Comparison of ENCODE assay signal across 22 cellular contexts in the genomic region with DNA sequence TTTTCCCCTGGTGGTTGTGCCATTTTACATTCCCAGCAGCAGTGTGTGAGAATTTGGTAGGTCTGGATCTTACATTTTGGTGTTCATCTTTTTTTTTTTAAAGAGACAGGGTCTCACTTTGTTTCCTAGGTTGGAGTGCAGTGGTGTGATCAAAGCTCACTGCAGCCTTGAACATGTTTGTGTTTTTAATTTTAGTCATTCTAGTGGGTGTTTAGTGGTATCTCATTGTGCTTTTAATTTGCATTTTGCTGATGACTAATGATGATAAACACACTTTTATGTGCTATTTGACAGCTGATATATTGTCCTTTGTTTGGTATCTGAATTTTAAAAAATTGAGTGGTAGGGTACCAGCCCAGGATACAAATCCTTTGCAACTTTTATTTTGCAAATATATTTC. TPM values are rescaled to one million over a fixed set of nuclear protein-coding genes. Genes with fewer than 3 reads are reported as not detected.
DNase-seq lines count a peak whose midpoint lies in the region; ATAC-seq and TF ChIP-seq lines count a peak whose summit lies in the region.
"Had no signal": no experiment of that assay in that cellular context is flagged by ENCODE, and none has a peak within 500 bp of the region (broad histone marks: within the 10 kb centered on the region; RNA-seq: fewer than 3 reads in every experiment).

No MANE protein-coding gene starts in this region.

- no peak for DNase-seq in activated CD8-positive, alpha-beta memory T cell treated with anti-CD3 and anti-CD28 coated beads, Interleukin-2, amount 10 ng/mL, durations not matched to agents 7 days and 5 days
- DNase-seq in activated CD8-positive, alpha-beta memory T cell treated with anti-CD3 and anti-CD28 coated beads for 24 hours: no peak
- peak; percentile 31 for DNase-seq in NCI-H69 (lab: John Stamatoyannopoulos, UW)
- DNase-seq in activated naive CD8-positive, alpha-beta T cell treated with anti-CD3 and anti-CD28 coated beads, Interleukin-2, amount 50 U/mL, for 24 hours: no peak
- no peak for DNase-seq in natural killer cell
- no peak for DNase-seq in UCSD-AML1 (lab: John Stamatoyannopoulos, UW; ENCODE audit: unreplicated experiment)
- DNase-seq in CD1c-positive myeloid dendritic cell (ENCODE audit: extremely low spot score): no peak
- DNase-seq: DMS153; esophagus squamous epithelium; GDM1; glutamatergic neuron; GOT3; NCI-H1105; NCI-H2107; NCI-H524; psoas muscle; small intestine; stimulated activated CD4-positive, alpha-beta T cell treated with anti-CD3 and anti-CD28 coated beads, Interleukin-4, amount 100 ng/mL, for 4 hours; T-helper 1 cell; WERI-Rb-1 had no signal

- TF ChIP-seq CTCF in natural killer cell (IDR thresholded peaks at IDR 0.05): no peak

- H3K4me3 Mint-ChIP-seq in activated CD8-positive, alpha-beta memory T cell treated with anti-CD3 and anti-CD28 coated beads, Interleukin-2, amount 10 ng/mL, durations not matched to agents 7 days and 5 days: no peak overlapping the region
- no peak overlapping the region for H3K4me3 Mint-ChIP-seq in activated naive CD8-positive, alpha-beta T cell treated with anti-CD3 and anti-CD28 coated beads, Interleukin-2, amount 50 U/mL, for 24 hours
- no peak overlapping the region for H3K4me3 Mint-ChIP-seq in natural killer cell

- peaks cover 31% of the 10 kb centered on the region for H3K4me1 Mint-ChIP-seq in activated CD8-positive, alpha-beta memory T cell treated with anti-CD3 and anti-CD28 coated beads, Interleukin-2, amount 10 ng/mL, durations not matched to agents 7 days and 5 days
- peaks cover 16% of the 10 kb centered on the region for H3K4me1 Mint-ChIP-seq in activated naive CD8-positive, alpha-beta T cell treated with anti-CD3 and anti-CD28 coated beads, Interleukin-2, amount 50 U/mL, for 24 hours
- peaks cover 12 to 28% of the 10 kb centered on the region in 2 donors for H3K4me1 Mint-ChIP-seq in natural killer cell

- ATAC-seq in activated CD8-positive, alpha-beta memory T cell treated with anti-CD3 and anti-CD28 coated beads, Interleukin-2, amount 10 ng/mL, durations not matched to agents 7 days and 5 days: no peak
- ATAC-seq in activated naive CD8-positive, alpha-beta T cell treated with anti-CD3 and anti-CD28 coated beads, Interleukin-2, amount 50 U/mL, for 24 hours: no peak
- ATAC-seq in natural killer cell: no peak
- ATAC-seq in GM21529 (IDR thresholded peaks at IDR 0.05; ENCODE audit: unreplicated experiment): no peak
- ATAC-seq: A549, psoas muscle had no signal

- H3K9me3 Mint-ChIP-seq in activated CD8-positive, alpha-beta memory T cell treated with anti-CD3 and anti-CD28 coated beads, Interleukin-2, amount 10 ng/mL, durations not matched to agents 7 days and 5 days (ENCODE audit: low read depth): no peaks in the 10 kb centered on the region
- H3K9me3 Mint-ChIP-seq in activated naive CD8-positive, alpha-beta T cell treated with anti-CD3 and anti-CD28 coated beads, Interleukin-2, amount 50 U/mL, for 24 hours: no peaks in the 10 kb centered on the region
- H3K9me3 Mint-ChIP-seq in natural killer cell: no peaks in the 10 kb centered on the region

- H3K36me3 Mint-ChIP-seq in activated CD8-positive, alpha-beta memory T cell treated with anti-CD3 and anti-CD28 coated beads, Interleukin-2, amount 10 ng/mL, durations not matched to agents 7 days and 5 days: peaks cover 71% of the 10 kb centered on the region
- peaks cover 72% of the 10 kb centered on the region for H3K36me3 Mint-ChIP-seq in activated naive CD8-positive, alpha-beta T cell treated with anti-CD3 and anti-CD28 coated beads, Interleukin-2, amount 50 U/mL, for 24 hours (ENCODE audit: low read depth)
- peaks cover 21% of the 10 kb centered on the region for H3K36me3 Mint-ChIP-seq in natural killer cell

- peak overlapping the region; percentile 41 for H3K27ac Mint-ChIP-seq in activated CD8-positive, alpha-beta memory T cell treated with anti-CD3 and anti-CD28 coated beads, Interleukin-2, amount 10 ng/mL, durations not matched to agents 7 days and 5 days
- H3K27ac Mint-ChIP-seq in activated naive CD8-positive, alpha-beta T cell treated with anti-CD3 and anti-CD28 coated beads, Interleukin-2, amount 50 U/mL, for 24 hours: peak overlapping the region; percentile 43
- H3K27ac Mint-ChIP-seq in natural killer cell: peak overlapping the region; percentile 13 to 71

- CTCF ChIA-PET in activated CD8-positive, alpha-beta memory T cell treated with anti-CD3 and anti-CD28 coated beads, Interleukin-2, amount 10 ng/mL, durations not matched to agents 7 days and 5 days (lab: Charles Lee): no interaction called here

- H3K27me3 Mint-ChIP-seq in activated CD8-positive, alpha-beta memory T cell treated with anti-CD3 and anti-CD28 coated beads, Interleukin-2, amount 10 ng/mL, durations not matched to agents 7 days and 5 days: no peaks in the 10 kb centered on the region
- H3K27me3 Mint-ChIP-seq in activated naive CD8-positive, alpha-beta T cell treated with anti-CD3 and anti-CD28 coated beads, Interleukin-2, amount 50 U/mL, for 24 hours: no peaks in the 10 kb centered on the region
- no peaks in the 10 kb centered on the region for H3K27me3 Mint-ChIP-seq in natural killer cell (ENCODE audit: low read depth in 2 of 2)

- intact Hi-C loops in natural killer cell (cut with micrococcal nuclease): no loop called here

RNA-seq across cellular contexts. Expression of gene POMT1, which starts 53.4 kb away (rescaled TPM):
- total RNA-seq in activated CD8-positive, alpha-beta memory T cell treated with anti-CD3 and anti-CD28 coated beads, Interleukin-2, amount 10 ng/mL, durations not matched to agents 7 days and 5 days: 10 to 100 TPM; 41.5 to 53.7 TPM
- total RNA-seq in natural killer cell: 10 to 100 TPM; 35.5 to 38.8 (median 36.3) TPM

RNA-seq across cellular contexts. Expression of gene PRRC2B, which starts 55.4 kb away (rescaled TPM):
- total RNA-seq in activated CD8-positive, alpha-beta memory T cell treated with anti-CD3 and anti-CD28 coated beads, Interleukin-2, amount 10 ng/mL, durations not matched to agents 7 days and 5 days: 100 to 1,000 TPM; 242 to 293 TPM
- total RNA-seq in natural killer cell: 100 to 1,000 TPM; 249 to 275 (median 274) TPM
